In the genomic region with DNA sequence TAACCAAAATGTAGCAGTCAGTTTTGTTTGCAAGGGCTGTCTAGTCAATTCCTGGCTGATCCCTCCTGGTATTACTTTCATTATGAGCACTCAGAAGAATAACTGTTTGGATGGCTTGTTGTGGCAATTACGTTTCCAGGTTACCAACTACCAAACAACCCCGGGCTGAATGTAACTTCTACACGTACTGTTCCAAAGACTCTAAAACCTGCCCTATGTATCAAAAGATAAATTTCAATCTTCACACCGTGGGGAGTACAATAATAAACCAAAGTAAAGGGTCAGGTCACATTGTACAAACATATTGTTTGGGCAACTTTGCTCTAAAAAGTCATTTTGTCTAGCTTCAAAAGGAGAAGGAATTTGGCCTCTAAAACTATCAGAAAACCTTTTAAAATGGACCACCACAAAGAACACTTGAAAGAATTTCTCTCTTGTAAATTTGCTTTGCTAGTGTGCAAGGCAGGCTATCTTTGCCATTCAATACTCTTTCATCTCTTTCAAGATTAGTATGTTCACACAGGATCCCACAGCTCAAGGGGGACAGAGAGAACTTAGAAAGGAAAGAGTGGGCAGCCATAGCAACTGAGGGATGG, we compare ENCODE assay signal across 22 cellular contexts. TPM values are rescaled to one million over a fixed set of nuclear protein-coding genes. Genes with fewer than 3 reads are reported as not detected.
DNase-seq lines count a peak whose midpoint lies in the region; ATAC-seq, FAIRE-seq and TF ChIP-seq lines count a peak whose summit lies in the region.
"Had no signal": no experiment of that assay in that cellular context is flagged by ENCODE, and none has a peak within 500 bp of the region (broad histone marks: within the 10 kb centered on the region; RNA-seq: fewer than 3 reads in every experiment).

No MANE protein-coding gene starts in this region.

- H3K4me3 ChIP-seq in bronchial epithelial cell (ENCODE audit: low read depth, low read length): no peak overlapping the region
- no peak overlapping the region for H3K4me3 ChIP-seq in mucosa of descending colon
- no peak overlapping the region for H3K4me3 ChIP-seq in colonic mucosa
- H3K4me3 ChIP-seq: gastrocnemius medialis, pancreas, spleen, vagina had no signal

- FAIRE-seq in bronchial epithelial cell (lab: Jason Lieb, UNC): no peak
- FAIRE-seq: pancreas had no signal

- no peak overlapping the region for H3K27ac ChIP-seq in colonic mucosa
- H3K27ac ChIP-seq: gastrocnemius medialis, spleen, vagina had no signal

- H3K4me1 ChIP-seq in mucosa of descending colon (ENCODE audit: low read depth) (no peaks in the 10 kb centered on the region), colonic mucosa (no peaks in the 10 kb centered on the region)
- H3K4me1 ChIP-seq: BE2C, gastrocnemius medialis, spleen, vagina had no signal

- intact Hi-C loops in mucosa of descending colon (cut with DNase I, micrococcal nuclease) (no loop called here), colonic mucosa (cut with DNase I) (no loop called here), posterior cingulate gyrus (cut with DNase I) (no loop called here)

- ATAC-seq in mucosa of descending colon: peak; percentile 52
- no peak for ATAC-seq in HG03097 (IDR thresholded peaks at IDR 0.05; ENCODE audit: low FRiP score, unreplicated experiment)
- ATAC-seq: effector memory CD8-positive, alpha-beta T cell; gastrocnemius medialis; T-cell; WTC11 had no signal

- TF ChIP-seq CTCF in bronchial epithelial cell (IDR thresholded peaks at IDR 0.05; ENCODE audit: insufficient read depth, low read length, severe bottlenecking) (no peak), mucosa of descending colon (IDR thresholded peaks at IDR 0.05) (no peak), colonic mucosa (IDR thresholded peaks at IDR 0.05) (no peak)

- H3K9me3 ChIP-seq in mucosa of descending colon (no peaks in the 10 kb centered on the region), colonic mucosa (no peaks in the 10 kb centered on the region)
- H3K9me3 ChIP-seq: BE2C, gastrocnemius medialis, pancreas, spleen, vagina had no signal

- DNase-seq in DMS153 (lab: John Stamatoyannopoulos, UW) (peak; percentile 26), NCI-H69 (lab: John Stamatoyannopoulos, UW) (peak; percentile 14), bronchial epithelial cell (ENCODE audit: low read depth) (peak; percentile 32), mucosa of descending colon (no peak), colonic mucosa (no peak), CD1c-positive myeloid dendritic cell (ENCODE audit: extremely low spot score) (no peak), posterior cingulate gyrus (no peak)
- DNase-seq: activated gamma-delta T cell; aorta; BE2C; effector memory CD8-positive, alpha-beta T cell; gastrocnemius medialis; H7; midbrain; NCI-H1092; NCI-H446; pancreas; spleen; T-cell had no signal

- H3K27me3 ChIP-seq in bronchial epithelial cell (ENCODE audit: control insufficient read depth, insufficient read depth, low read length): no peaks in the 10 kb centered on the region
- H3K27me3 ChIP-seq in colonic mucosa: no peaks in the 10 kb centered on the region
- H3K27me3 ChIP-seq: gastrocnemius medialis, pancreas, spleen, vagina had no signal

- H3K36me3 ChIP-seq in bronchial epithelial cell (ENCODE audit: control insufficient read depth, insufficient read depth, low read length): no peaks in the 10 kb centered on the region
- no peaks in the 10 kb centered on the region for H3K36me3 ChIP-seq in mucosa of descending colon (ENCODE audit: low read depth)
- H3K36me3 ChIP-seq in colonic mucosa: no peaks in the 10 kb centered on the region
- H3K36me3 ChIP-seq: BE2C, gastrocnemius medialis, pancreas, spleen, vagina had no signal

- H3K9ac ChIP-seq in colonic mucosa (ENCODE audit: low read depth in 2 of 2, low read length in 2 of 2): no peak overlapping the region

RNA-seq across cellular contexts. Expression of a gene that starts 27.6 kb away (rescaled TPM):
- under 0.01 and 0.13 TPM in 2 replicates for total RNA-seq in bronchial epithelial cell
- 1 to 10 TPM in 2 of 3 donors, under 1 TPM in 1; 0.44 to 3.2 (median 2.6) TPM for total RNA-seq in mucosa of descending colon
- total RNA-seq in colonic mucosa: 1 to 10 TPM; 3.3 to 9.4 TPM
- total RNA-seq: aorta, H7, spleen, vagina had no signal

Comparison
In these comparisons a context has a peak if more than half of its experiments do, and no peak if none do; other contexts are left out.
1. DNase-seq: peak in DMS153 (single experiment), NCI-H69 (single experiment) and bronchial epithelial cell (single experiment); none in mucosa of descending colon (0 of 3), colonic mucosa (single experiment), CD1c-positive myeloid dendritic cell (single experiment) and posterior cingulate gyrus (0 of 10).